Comparison of ENCODE assay signal across 23 cellular contexts in the genomic region with DNA sequence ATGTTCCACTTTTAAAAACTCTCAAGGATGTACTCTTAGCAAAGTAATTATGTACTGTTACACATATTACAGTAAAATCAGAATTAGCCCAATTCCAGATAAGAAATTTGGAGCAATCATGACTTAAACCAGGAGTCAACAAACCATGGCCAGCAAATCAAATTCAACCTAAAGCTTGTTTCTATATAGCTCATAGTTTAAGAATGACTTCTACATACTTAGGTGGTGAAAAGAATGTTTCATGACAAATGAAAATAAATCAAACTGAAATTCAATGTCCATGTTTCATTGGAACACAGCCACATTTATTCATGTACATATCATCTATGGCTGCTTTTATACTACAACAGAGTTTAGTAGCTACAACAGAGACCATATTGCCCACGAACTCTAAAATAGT. TPM values are rescaled to one million over a fixed set of nuclear protein-coding genes. Genes with fewer than 3 reads are reported as not detected.
DNase-seq lines count a peak whose midpoint lies in the region; ATAC-seq and TF ChIP-seq lines count a peak whose summit lies in the region.
"Had no signal": no experiment of that assay in that cellular context is flagged by ENCODE, and none has a peak within 500 bp of the region (broad histone marks: within the 10 kb centered on the region; RNA-seq: fewer than 3 reads in every experiment).

No MANE protein-coding gene starts in this region.

- H3K79me2 ChIP-seq in SK-N-SH (ENCODE audit: insufficient read depth), result no peaks in the 10 kb centered on the region

- ATAC-seq in activated T-cell treated with anti-CD3 and anti-CD28 coated beads, Interleukin-2, amount 50 U/mL, for 72 hours (replicated peaks in 1 of 2), result peak; percentile 55 to 57
- ATAC-seq in activated T-cell treated with anti-CD3 and anti-CD28 coated beads, Interleukin-2, amount 50 U/mL, for 4 hours, result no peak
- ATAC-seq in GM19324 (IDR thresholded peaks at IDR 0.05; ENCODE audit: low FRiP score, unreplicated experiment), result no peak
- ATAC-seq in activated CD8-positive, alpha-beta T cell treated with anti-CD3 and anti-CD28 coated beads for 36 hours, result no peak
- ATAC-seq in GM21723 (IDR thresholded peaks at IDR 0.05; ENCODE audit: unreplicated experiment), result no peak
- ATAC-seq: gastroesophageal sphincter had no signal

- H3K27ac Mint-ChIP-seq in activated T-cell treated with anti-CD3 and anti-CD28 coated beads, Interleukin-2, amount 50 U/mL, for 72 hours, result no peak overlapping the region
- H3K27ac Mint-ChIP-seq in activated CD8-positive, alpha-beta T cell treated with anti-CD3 and anti-CD28 coated beads for 36 hours, result no peak overlapping the region
- H3K27ac Mint-ChIP-seq: activated naive CD4-positive, alpha-beta T cell treated with anti-CD3 and anti-CD28 coated beads, Interleukin-2, amount 50 U/mL, for 24 hours; activated T-cell treated with anti-CD3 and anti-CD28 coated beads, Interleukin-2, amount 50 U/mL, for 24 hours; dendritic cell treated with granulocyte-macrophage colony-stimulating factor and Interleukin-4, amounts not matched to agents 40 ng/mL and 50 ng/mL, for 4 days; memory B cell; naive B cell had no signal

- intact Hi-C loops in activated CD8-positive, alpha-beta T cell treated with anti-CD3 and anti-CD28 coated beads for 36 hours (cut with micrococcal nuclease), result no loop called here

- TF ChIP-seq EP300 in SK-N-SH (IDR thresholded peaks at IDR 0.05; ENCODE audit: borderline replicate concordance in 1 of 2, low read depth in 1 of 2, low read length in 1 of 2), result no peak

- no peaks in the 10 kb centered on the region for H3K36me3 Mint-ChIP-seq in activated T-cell treated with anti-CD3 and anti-CD28 coated beads, Interleukin-2, amount 50 U/mL, for 72 hours (ENCODE audit: insufficient read depth in 2 of 2)
- H3K36me3 Mint-ChIP-seq in activated T-cell treated with anti-CD3 and anti-CD28 coated beads, Interleukin-2, amount 50 U/mL, for 4 hours (ENCODE audit: insufficient read depth), result no peaks in the 10 kb centered on the region
- H3K36me3 Mint-ChIP-seq in activated CD8-positive, alpha-beta T cell treated with anti-CD3 and anti-CD28 coated beads for 36 hours (ENCODE audit: low read depth), result no peaks in the 10 kb centered on the region
- H3K36me3 Mint-ChIP-seq: activated naive CD4-positive, alpha-beta T cell treated with anti-CD3 and anti-CD28 coated beads, Interleukin-2, amount 50 U/mL, for 24 hours had no signal

- H3K4me3 Mint-ChIP-seq in activated T-cell treated with anti-CD3 and anti-CD28 coated beads, Interleukin-2, amount 50 U/mL, for 72 hours, result no peak overlapping the region
- H3K4me3 Mint-ChIP-seq in activated T-cell treated with anti-CD3 and anti-CD28 coated beads, Interleukin-2, amount 50 U/mL, for 4 hours, result no peak overlapping the region
- no peak overlapping the region for H3K4me3 Mint-ChIP-seq in activated CD8-positive, alpha-beta T cell treated with anti-CD3 and anti-CD28 coated beads for 36 hours
- H3K4me3 Mint-ChIP-seq: activated naive CD4-positive, alpha-beta T cell treated with anti-CD3 and anti-CD28 coated beads, Interleukin-2, amount 50 U/mL, for 24 hours; activated T-cell treated with anti-CD3 and anti-CD28 coated beads, Interleukin-2, amount 50 U/mL, for 24 hours; dendritic cell treated with granulocyte-macrophage colony-stimulating factor and Interleukin-4, amounts not matched to agents 40 ng/mL and 50 ng/mL, for 4 days; memory B cell had no signal

- H3K27ac ChIP-seq in SK-N-SH (ENCODE audit: low read depth in 2 of 2, low read length in 1 of 2), result peak overlapping the region in 1 of 2 experiments; percentile 44; a peak in 2 of 4 replicates
- H3K27ac ChIP-seq in effector memory CD4-positive, alpha-beta T cell (ENCODE audit: insufficient read depth, low read length, poor library complexity, severe bottlenecking), result no peak overlapping the region
- H3K27ac ChIP-seq: gastroesophageal sphincter had no signal

- peaks cover 6% of the 10 kb centered on the region for H3K27me3 Mint-ChIP-seq in activated T-cell treated with anti-CD3 and anti-CD28 coated beads, Interleukin-2, amount 50 U/mL, for 72 hours (ENCODE audit: low read depth)
- H3K27me3 Mint-ChIP-seq in activated T-cell treated with anti-CD3 and anti-CD28 coated beads, Interleukin-2, amount 50 U/mL, for 4 hours (ENCODE audit: low read depth), result no peaks in the 10 kb centered on the region
- H3K27me3 Mint-ChIP-seq in activated CD8-positive, alpha-beta T cell treated with anti-CD3 and anti-CD28 coated beads for 36 hours, result peaks cover 1% of the 10 kb centered on the region
- H3K27me3 Mint-ChIP-seq: activated T-cell treated with anti-CD3 and anti-CD28 coated beads, Interleukin-2, amount 50 U/mL, for 24 hours; dendritic cell treated with granulocyte-macrophage colony-stimulating factor and Interleukin-4, amounts not matched to agents 40 ng/mL and 50 ng/mL, for 4 days; memory B cell; naive B cell had no signal

- peaks cover 0 to 22% of the 10 kb centered on the region in 2 experiments; a peak in 2 of 4 replicates for H3K4me1 ChIP-seq in SK-N-SH (ENCODE audit: control insufficient read depth in 1 of 2, insufficient read depth in 2 of 2, low read depth in 1 of 2, low read length in 1 of 2)
- H3K4me1 ChIP-seq in effector memory CD4-positive, alpha-beta T cell (ENCODE audit: control insufficient read depth, insufficient read depth, low read length, poor library complexity, severe bottlenecking), result no peaks in the 10 kb centered on the region
- H3K4me1 ChIP-seq: gastroesophageal sphincter had no signal

- no peak overlapping the region for H3K4me2 ChIP-seq in SK-N-SH

- no peaks in the 10 kb centered on the region for H3K9me3 ChIP-seq in SK-N-SH
- H3K9me3 ChIP-seq in effector memory CD4-positive, alpha-beta T cell (ENCODE audit: control insufficient read depth, low read length), result no peaks in the 10 kb centered on the region
- H3K9me3 ChIP-seq: gastroesophageal sphincter had no signal

- POLR2A ChIA-PET in SK-N-SH (lab: Yijun Ruan, JAX), result no interaction called here
- POLR2A ChIA-PET in activated CD8-positive, alpha-beta T cell treated with anti-CD3 and anti-CD28 coated beads for 36 hours (lab: Charles Lee), result no interaction called here

- no peak for TF ChIP-seq RAD21 in SK-N-SH (IDR thresholded peaks at IDR 0.05; ENCODE audit: low read length)

- H3K9me3 Mint-ChIP-seq in activated T-cell treated with anti-CD3 and anti-CD28 coated beads, Interleukin-2, amount 50 U/mL, for 72 hours, result no peaks in the 10 kb centered on the region
- no peaks in the 10 kb centered on the region for H3K9me3 Mint-ChIP-seq in activated T-cell treated with anti-CD3 and anti-CD28 coated beads, Interleukin-2, amount 50 U/mL, for 4 hours
- H3K9me3 Mint-ChIP-seq in activated CD8-positive, alpha-beta T cell treated with anti-CD3 and anti-CD28 coated beads for 36 hours, result no peaks in the 10 kb centered on the region
- H3K9me3 Mint-ChIP-seq: activated naive CD4-positive, alpha-beta T cell treated with anti-CD3 and anti-CD28 coated beads, Interleukin-2, amount 50 U/mL, for 24 hours; activated T-cell treated with anti-CD3 and anti-CD28 coated beads, Interleukin-2, amount 50 U/mL, for 24 hours; dendritic cell treated with granulocyte-macrophage colony-stimulating factor and Interleukin-4, amounts not matched to agents 40 ng/mL and 50 ng/mL, for 4 days; memory B cell; naive B cell had no signal

- H3K4me3 ChIP-seq in SK-N-SH (ENCODE audit: low read depth in 2 of 2, low read length in 1 of 2), result no peak overlapping the region
- no peak overlapping the region for H3K4me3 ChIP-seq in effector memory CD4-positive, alpha-beta T cell (ENCODE audit: insufficient read depth, low read depth, low read length, poor library complexity, severe bottlenecking)
- H3K4me3 ChIP-seq: gastroesophageal sphincter had no signal

- no peaks in the 10 kb centered on the region for H3K36me3 ChIP-seq in SK-N-SH (replicated peaks in 1 of 2; ENCODE audit: control insufficient read depth in 1 of 2, insufficient read depth in 2 of 2, low read length in 1 of 2)
- no peaks in the 10 kb centered on the region for H3K36me3 ChIP-seq in effector memory CD4-positive, alpha-beta T cell (ENCODE audit: control insufficient read depth, insufficient read depth, low read length)
- H3K36me3 ChIP-seq: gastroesophageal sphincter had no signal

- H3K27me3 ChIP-seq in SK-N-SH (ENCODE audit: insufficient read depth), result no peaks in the 10 kb centered on the region
- H3K27me3 ChIP-seq in effector memory CD4-positive, alpha-beta T cell (replicated peaks; ENCODE audit: control insufficient read depth, insufficient read depth, low read length, poor library complexity, severe bottlenecking), result no peaks in the 10 kb centered on the region
- H3K27me3 ChIP-seq: gastroesophageal sphincter had no signal

- no peak overlapping the region for H3K9ac ChIP-seq in SK-N-SH

- peaks cover 30% of the 10 kb centered on the region for H3F3A ChIP-seq in SK-N-SH (replicated peaks; ENCODE audit: insufficient read depth)

- no peak for TF ChIP-seq CTCF in SK-N-SH (IDR thresholded peaks at IDR 0.05)
- no peak for TF ChIP-seq CTCF in activated CD8-positive, alpha-beta T cell treated with anti-CD3 and anti-CD28 coated beads for 36 hours (IDR thresholded peaks at IDR 0.05)

- H3K4me1 Mint-ChIP-seq in activated T-cell treated with anti-CD3 and anti-CD28 coated beads, Interleukin-2, amount 50 U/mL, for 72 hours (ENCODE audit: low read depth), result peaks cover 4% of the 10 kb centered on the region
- H3K4me1 Mint-ChIP-seq in activated T-cell treated with anti-CD3 and anti-CD28 coated beads, Interleukin-2, amount 50 U/mL, for 4 hours (ENCODE audit: low read depth), result no peaks in the 10 kb centered on the region
- H3K4me1 Mint-ChIP-seq in activated CD8-positive, alpha-beta T cell treated with anti-CD3 and anti-CD28 coated beads for 36 hours (ENCODE audit: low read depth), result no peaks in the 10 kb centered on the region
- H3K4me1 Mint-ChIP-seq: activated naive CD4-positive, alpha-beta T cell treated with anti-CD3 and anti-CD28 coated beads, Interleukin-2, amount 50 U/mL, for 24 hours; memory B cell; naive B cell had no signal

- peak overlapping the region; percentile 4; the same call in 1 of the 2 replicates for H2AFZ ChIP-seq in SK-N-SH (ENCODE audit: low read depth)

- WGBS in SK-N-SH (ENCODE audit: low lambda C conversion rate), result 61% methylated on average over 1 of the region's 1 CpG

- CTCF ChIA-PET in SK-N-SH (lab: Yijun Ruan, JAX), result no interaction called here
- CTCF ChIA-PET in activated CD8-positive, alpha-beta T cell treated with anti-CD3 and anti-CD28 coated beads for 36 hours (lab: Charles Lee), result no interaction called here

- H4K20me1 ChIP-seq in SK-N-SH (ENCODE audit: insufficient read depth), result no peaks in the 10 kb centered on the region

- DNase-seq in activated T-cell treated with anti-CD3 and anti-CD28 coated beads, Interleukin-2, amount 50 U/mL, for 72 hours, result no peak
- DNase-seq in activated T-cell treated with anti-CD3 and anti-CD28 coated beads, Interleukin-2, amount 50 U/mL, for 4 hours, result no peak
- DNase-seq in SK-N-SH (no peak), fibroblast of peridontal ligament (ENCODE audit: extremely low read depth) (peak; percentile 51)
- no peak for DNase-seq in activated CD8-positive, alpha-beta T cell treated with anti-CD3 and anti-CD28 coated beads for 36 hours
- DNase-seq in effector memory CD4-positive, alpha-beta T cell, result no peak
- DNase-seq: 8988T; activated CD4-positive, CD25-positive, alpha-beta regulatory T cell; activated T-cell treated with anti-CD3 and anti-CD28 coated beads, Interleukin-2, amount 50 U/mL, for 24 hours; Calu3; naive B cell; NCI-H1092; NCI-H2081 treated with DMSO at 0.1 percent for 48 hours; NCI-H510A; NK-92 treated with Interleukin-12 subunit alpha and Interleukin-12 subunit beta, amount 100 ng/mL, for 24 hours; stimulated activated CD4-positive, alpha-beta T cell treated with anti-CD3 and anti-CD28 coated beads, Interleukin-12 subunit alpha, Interleukin-12 subunit beta, amount 100 ng/mL, for 4 hours; T1000 had no signal

- H3K9me2 ChIP-seq in SK-N-SH, result no peaks in the 10 kb centered on the region

RNA-seq across cellular contexts. Expression of a gene that starts 35.1 kb away (rescaled TPM):
- 1 to 10 TPM; 2.1 to 2.3 TPM for total RNA-seq in activated T-cell treated with anti-CD3 and anti-CD28 coated beads, Interleukin-2, amount 50 U/mL, for 72 hours
- under 1 TPM; 0.82 to 0.86 (median 0.84) TPM for total RNA-seq in activated T-cell treated with anti-CD3 and anti-CD28 coated beads, Interleukin-2, amount 50 U/mL, for 4 hours
- 1.9 and 2.7 TPM in 2 replicates for polyA plus RNA-seq in SK-N-SH (2012; rRNA removed)
- polyA plus RNA-seq in SK-N-SH (2012; cell fraction: cytosol; rRNA removed), result 1.8 and 2.3 TPM in 2 replicates
- 0.80 and 1.8 TPM in 2 replicates for polyA plus RNA-seq in SK-N-SH (2012; cell fraction: nucleus; rRNA removed)
- total RNA-seq in activated CD8-positive, alpha-beta T cell treated with anti-CD3 and anti-CD28 coated beads for 36 hours, result 1 to 10 TPM; 4.0 to 4.2 TPM

Comparison
In these comparisons a context has a peak if more than half of its experiments do, and no peak if none do; other contexts are left out.
1. ATAC-seq: peak in activated T-cell treated with anti-CD3 and anti-CD28 coated beads, Interleukin-2, amount 50 U/mL, for 72 hours (2 of 2); none in activated T-cell treated with anti-CD3 and anti-CD28 coated beads, Interleukin-2, amount 50 U/mL, for 4 hours (0 of 2), GM19324 (single experiment), activated CD8-positive, alpha-beta T cell treated with anti-CD3 and anti-CD28 coated beads for 36 hours (single experiment) and GM21723 (single experiment).